8 cellular contexts compared by ENCODE assay signal in the genomic region with DNA sequence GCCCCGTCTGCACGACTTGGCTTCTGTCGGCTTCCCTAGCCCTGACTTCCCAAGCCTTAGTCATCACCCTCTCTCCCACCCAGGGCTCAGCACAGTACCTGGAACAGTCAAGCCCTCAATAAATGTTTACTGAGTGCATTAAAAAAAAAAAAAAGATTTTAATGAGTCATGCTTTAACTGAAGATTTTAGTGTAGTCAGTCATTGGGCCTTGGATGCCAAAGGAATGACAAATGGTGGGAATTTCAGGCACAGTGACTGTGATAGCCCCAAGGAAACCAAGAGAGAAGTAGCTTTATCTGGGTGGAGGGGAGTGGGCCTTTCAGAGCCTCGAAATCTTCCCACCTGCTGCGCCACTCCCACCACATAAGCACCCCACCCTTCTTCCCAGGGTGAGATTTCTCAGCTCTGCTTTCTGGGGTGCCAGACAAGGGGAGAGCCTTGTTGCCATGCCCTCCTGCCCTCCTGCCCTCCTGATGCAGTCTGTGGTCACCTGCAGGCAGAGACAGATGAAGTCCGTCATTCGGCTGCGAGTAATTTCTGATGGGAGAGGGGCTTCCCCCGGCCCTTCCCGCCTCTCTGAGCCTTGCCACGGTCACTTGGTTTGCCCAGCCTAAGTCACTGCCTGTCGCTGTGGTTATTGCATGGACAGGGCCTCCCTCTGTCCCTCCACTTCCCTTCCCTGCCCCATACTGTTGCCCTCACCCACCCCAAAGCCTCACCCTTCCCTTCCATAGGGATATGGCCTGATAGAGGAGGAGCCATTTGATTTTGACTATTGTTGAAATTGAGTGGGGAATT. TPM values are rescaled to one million over a fixed set of nuclear protein-coding genes. Genes with fewer than 3 reads are reported as not detected.
DNase-seq lines count a peak whose midpoint lies in the region; ATAC-seq and TF ChIP-seq lines count a peak whose summit lies in the region.

No MANE protein-coding gene starts in this region.

- H3K27me3 ChIP-seq in BLaER1 (no peaks in the 10 kb centered on the region), MG63 (no peaks in the 10 kb centered on the region), esophagus (ENCODE audit: control insufficient read depth in 1 of 2, insufficient read depth in 2 of 2, low read length in 2 of 2) (no peaks in the 10 kb centered on the region), endodermal cell (ENCODE audit: control insufficient read depth, insufficient read depth, low read length, poor library complexity, severe bottlenecking) (no peaks in the 10 kb centered on the region)

- H3K36me3 ChIP-seq in BLaER1 (peaks cover 5% of the 10 kb centered on the region; the same call in 1 of the 2 replicates), MG63 (peaks cover 82% of the 10 kb centered on the region), esophagus (ENCODE audit: control insufficient read depth in 2 of 2, insufficient read depth in 2 of 2, low read length in 1 of 2) (peaks cover 0 to 2% of the 10 kb centered on the region in 2 donors), endodermal cell (ENCODE audit: control insufficient read depth, insufficient read depth, low read length) (peaks cover 6% of the 10 kb centered on the region)

- H3K27ac ChIP-seq in BLaER1 (peak overlapping the region; percentile 71), esophagus (ENCODE audit: low read depth in 2 of 2, low read length in 1 of 2) (peak overlapping the region; percentile 98 to 99), endodermal cell (ENCODE audit: low read depth, low read length) (no peak overlapping the region)

- H3K27me3 Mint-ChIP-seq in neural crest cell (ENCODE audit: low read depth) (no peaks in the 10 kb centered on the region), endodermal cell (ENCODE audit: insufficient read depth) (peaks cover 37% of the 10 kb centered on the region)

- peaks cover 90% of the 10 kb centered on the region for H4K20me1 ChIP-seq in BLaER1

- H3K9me3 ChIP-seq in BLaER1 = peaks cover 14% of the 10 kb centered on the region
- H3K9me3 ChIP-seq in MG63 = peaks cover 8% of the 10 kb centered on the region
- H3K9me3 ChIP-seq in esophagus (ENCODE audit: control insufficient read depth in 2 of 2, insufficient read depth in 1 of 2, low read depth in 1 of 2, low read length in 1 of 2) = no peaks in the 10 kb centered on the region
- peaks cover 15% of the 10 kb centered on the region for H3K9me3 ChIP-seq in endodermal cell (ENCODE audit: control insufficient read depth, low read length)

- H3K4me1 ChIP-seq in BLaER1 = peaks cover 90% of the 10 kb centered on the region
- peaks cover 17 to 55% of the 10 kb centered on the region in 2 donors for H3K4me1 ChIP-seq in esophagus (ENCODE audit: control insufficient read depth in 2 of 2, insufficient read depth in 2 of 2, low read length in 1 of 2)
- peaks cover 35% of the 10 kb centered on the region for H3K4me1 ChIP-seq in endodermal cell (ENCODE audit: control insufficient read depth, insufficient read depth, low read length)

- TF ChIP-seq CTCF in neural crest cell (conservative IDR thresholded peaks at IDR 0.05) = no peak
- TF ChIP-seq CTCF in endodermal cell (conservative IDR thresholded peaks at IDR 0.05) = no peak

- DNase-seq in MG63 = peak; percentile 99
- DNase-seq in neural crest cell (ENCODE audit: low read depth, low spot score) = no peak
- DNase-seq in endodermal cell = no peak
- no peak for DNase-seq in central memory CD4-positive, alpha-beta T cell
- no peak for DNase-seq in mesenteric fat pad (ENCODE audit: low spot score)

- H3K27ac Mint-ChIP-seq in neural crest cell (ENCODE audit: unreplicated experiment) (peak overlapping the region; percentile 65), endodermal cell (no peak overlapping the region)

- peak overlapping the region; percentile 89 for H3K4me2 ChIP-seq in BLaER1

- 45 to 46% methylated on average over 12 of the region's 12 CpGs for WGBS in esophagus, 2 donors
- WGBS in endodermal cell (ENCODE audit: insufficient coverage in 1 of 2, insufficient read length in 1 of 2), 2 experiments = 84 to 93% methylated on average over 8 to 12 of the region's 12 CpGs

- ATAC-seq in HG03378 (IDR thresholded peaks at IDR 0.05; ENCODE audit: unreplicated experiment) = no peak

- H3K4me3 Mint-ChIP-seq in neural crest cell (no peak overlapping the region), endodermal cell (no peak overlapping the region)

- peaks cover 21% of the 10 kb centered on the region for H3K36me3 Mint-ChIP-seq in neural crest cell (ENCODE audit: low read depth)
- peaks cover 4% of the 10 kb centered on the region for H3K36me3 Mint-ChIP-seq in endodermal cell (ENCODE audit: low read depth)

- peak overlapping the region; percentile 18; the same call in 1 of the 2 replicates for H3K9ac ChIP-seq in BLaER1
- no peak overlapping the region for H3K9ac ChIP-seq in endodermal cell (ENCODE audit: extremely low read depth, low read length, poor library complexity, severe bottlenecking)

- H3K4me1 Mint-ChIP-seq in neural crest cell (peaks cover 64% of the 10 kb centered on the region), endodermal cell (peaks cover 46% of the 10 kb centered on the region)

- H3K9me3 Mint-ChIP-seq in neural crest cell (peaks cover 3% of the 10 kb centered on the region), endodermal cell (peaks cover 17% of the 10 kb centered on the region)

- no peak overlapping the region for H3K4me3 ChIP-seq in BLaER1
- H3K4me3 ChIP-seq in MG63 = no peak overlapping the region
- no peak overlapping the region for H3K4me3 ChIP-seq in esophagus (ENCODE audit: low read depth in 1 of 2, low read length in 2 of 2)
- H3K4me3 ChIP-seq in endodermal cell (ENCODE audit: low read length) = no peak overlapping the region

RNA-seq across cellular contexts. Expression of a gene that starts 41.8 kb away (rescaled TPM):
- 32.9 and 38.2 TPM in 2 replicates for total RNA-seq in MG63 (2014; rRNA removed; shearing (Covaris generic); ENCODE audit: low replicate concordance)
- 10 to 100 TPM; 24.8 to 51.5 TPM for polyA plus RNA-seq in esophagus
- total RNA-seq in neural crest cell = 39.5 and 44.8 TPM in 2 replicates
- 1 to 10 TPM; 7.8 to 9.6 TPM for total RNA-seq in endodermal cell
- polyA plus RNA-seq in endodermal cell (2013, experiment 1 of 2) = 36.7 TPM
- 35.6 TPM for polyA plus RNA-seq in endodermal cell (2013, experiment 2 of 2)
- 71.9 TPM for total RNA-seq in mesenteric fat pad
